Comparison of ENCODE assay signal across 8 cellular contexts in genomic region chr3:66407281-66408218, GRCh38.
DNase-seq lines count a peak whose midpoint lies in the region; ATAC-seq lines count a peak whose summit lies in the region.

No MANE protein-coding gene starts in this region.

- peaks cover 31% of the 10 kb centered on the region for H3K36me3 Mint-ChIP-seq in activated CD4-positive, alpha-beta memory T cell treated with anti-CD3 and anti-CD28 coated beads, Interleukin-2, amount 10 ng/mL, durations not matched to agents 7 days and 5 days (ENCODE audit: low read depth)

- H3K36me3 ChIP-seq in effector memory CD4-positive, alpha-beta T cell (ENCODE audit: control insufficient read depth, insufficient read depth, low read length): peaks cover 76% of the 10 kb centered on the region

- H3K4me1 Mint-ChIP-seq in activated CD4-positive, alpha-beta memory T cell treated with anti-CD3 and anti-CD28 coated beads, Interleukin-2, amount 10 ng/mL, durations not matched to agents 7 days and 5 days: peaks cover under 1% of the 10 kb centered on the region

- no peak overlapping the region for H3K4me3 Mint-ChIP-seq in activated CD4-positive, alpha-beta memory T cell treated with anti-CD3 and anti-CD28 coated beads, Interleukin-2, amount 10 ng/mL, durations not matched to agents 7 days and 5 days

- no peak overlapping the region for H3K27ac ChIP-seq in effector memory CD4-positive, alpha-beta T cell (ENCODE audit: insufficient read depth, low read length, poor library complexity, severe bottlenecking)

- no peaks in the 10 kb centered on the region for H3K27me3 Mint-ChIP-seq in activated CD4-positive, alpha-beta memory T cell treated with anti-CD3 and anti-CD28 coated beads, Interleukin-2, amount 10 ng/mL, durations not matched to agents 7 days and 5 days

- H3K4me1 ChIP-seq in effector memory CD4-positive, alpha-beta T cell (ENCODE audit: control insufficient read depth, insufficient read depth, low read length, poor library complexity, severe bottlenecking): no peaks in the 10 kb centered on the region

- CTCF ChIA-PET in activated CD4-positive, alpha-beta memory T cell treated with anti-CD3 and anti-CD28 coated beads, Interleukin-2, amount 10 ng/mL, durations not matched to agents 7 days and 5 days (lab: Charles Lee): interaction anchor here (0.6 to 2.6 kb wide), 24 partner anchors 9 to 415 kb away, joined by 3 to 20 read pairs (median 6); no protein-coding TSS in a partner anchor

- no peaks in the 10 kb centered on the region for H3K9me3 Mint-ChIP-seq in activated CD4-positive, alpha-beta memory T cell treated with anti-CD3 and anti-CD28 coated beads, Interleukin-2, amount 10 ng/mL, durations not matched to agents 7 days and 5 days

- H3K27me3 ChIP-seq in effector memory CD4-positive, alpha-beta T cell (replicated peaks; ENCODE audit: control insufficient read depth, insufficient read depth, low read length, poor library complexity, severe bottlenecking): no peaks in the 10 kb centered on the region

- H3K4me3 ChIP-seq in effector memory CD4-positive, alpha-beta T cell (ENCODE audit: insufficient read depth, low read depth, low read length, poor library complexity, severe bottlenecking): no peak overlapping the region

- ATAC-seq in GM21423 (IDR thresholded peaks at IDR 0.05; ENCODE audit: unreplicated experiment) (peak; percentile 84), GM19397 (IDR thresholded peaks at IDR 0.05; ENCODE audit: unreplicated experiment) (no peak)

- POLR2A ChIA-PET in activated CD4-positive, alpha-beta memory T cell treated with anti-CD3 and anti-CD28 coated beads, Interleukin-2, amount 10 ng/mL, durations not matched to agents 7 days and 5 days (lab: Charles Lee): interaction anchor here (0.9 to 1.3 kb wide), 3 partner anchors 9 to 95 kb away, joined by 3 to 4 read pairs (median 3); no protein-coding TSS in a partner anchor

- peak; percentile 64 for DNase-seq in ELR (ENCODE audit: low read depth)
- DNase-seq in Kasumi-1 (lab: John Stamatoyannopoulos, UW): peak; percentile 38 to 41
- peak; percentile 76 for DNase-seq in activated CD4-positive, alpha-beta memory T cell treated with anti-CD3 and anti-CD28 coated beads, Interleukin-2, amount 10 ng/mL, durations not matched to agents 7 days and 5 days
- peak; percentile 45 to 58 (median 50) for DNase-seq in effector memory CD4-positive, alpha-beta T cell
- peak; percentile 75 for DNase-seq in midbrain (lab: John Stamatoyannopoulos, UW)
- DNase-seq in stimulated activated CD8-positive, alpha-beta memory T cell treated with anti-CD3 and anti-CD28 coated beads, Interleukin-4, amount 100 ng/mL, for 48 hours: peak; percentile 87

- no peak overlapping the region for H3K27ac Mint-ChIP-seq in activated CD4-positive, alpha-beta memory T cell treated with anti-CD3 and anti-CD28 coated beads, Interleukin-2, amount 10 ng/mL, durations not matched to agents 7 days and 5 days

- H3K9me3 ChIP-seq in effector memory CD4-positive, alpha-beta T cell (ENCODE audit: control insufficient read depth, low read length): no peaks in the 10 kb centered on the region
